9 cellular contexts compared by ENCODE assay signal in the genomic region with DNA sequence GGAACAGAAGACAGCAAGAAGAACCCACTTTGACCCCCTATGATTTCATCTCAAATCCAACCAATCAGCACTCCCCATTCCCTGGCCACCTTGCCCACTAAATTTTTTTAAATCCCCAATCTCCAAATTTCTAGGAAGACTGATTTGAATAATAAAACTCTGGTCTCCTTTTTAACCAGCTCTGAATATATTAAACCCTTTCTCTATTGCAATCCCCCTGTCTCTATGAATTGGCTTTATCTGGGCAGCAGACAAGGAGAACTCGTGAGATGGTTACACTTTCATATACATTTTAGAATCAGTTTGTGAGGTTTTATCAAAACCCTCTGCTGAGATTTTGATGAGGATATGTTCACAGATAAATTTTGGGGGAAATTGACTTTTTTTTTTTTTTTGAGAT.
"Had no signal": no experiment of that assay in that cellular context is flagged by ENCODE, and none has a peak within 500 bp of the region (broad histone marks: within the 10 kb centered on the region; RNA-seq: fewer than 3 reads in every experiment).

No MANE protein-coding gene starts in this region.

- H3K36me3 ChIP-seq: HAP-1 had no signal

- DNase-seq: H7, HFFc6, IMR-90, Karpas-422, KBM-7 had no signal

- H3K4me2 ChIP-seq: GM23338, KMS-11 had no signal

- H3K4me3 ChIP-seq: GM23338, HAP-1 had no signal

- H3K9ac ChIP-seq: KMS-11 had no signal

- H3K4me3 Mint-ChIP-seq: GM23338, HFFc6 had no signal

- H3K27ac Mint-ChIP-seq: GM23338, HFFc6 had no signal

- H3K4me1 Mint-ChIP-seq: GM23338 had no signal

- H3K27ac ChIP-seq: HL-60, KMS-11 had no signal

- ATAC-seq: GM23338 had no signal

- H3K4me1 ChIP-seq: HAP-1 had no signal

- H2AFZ ChIP-seq: GM23338 had no signal
